8 cellular contexts compared by ENCODE assay signal in the genomic region with DNA sequence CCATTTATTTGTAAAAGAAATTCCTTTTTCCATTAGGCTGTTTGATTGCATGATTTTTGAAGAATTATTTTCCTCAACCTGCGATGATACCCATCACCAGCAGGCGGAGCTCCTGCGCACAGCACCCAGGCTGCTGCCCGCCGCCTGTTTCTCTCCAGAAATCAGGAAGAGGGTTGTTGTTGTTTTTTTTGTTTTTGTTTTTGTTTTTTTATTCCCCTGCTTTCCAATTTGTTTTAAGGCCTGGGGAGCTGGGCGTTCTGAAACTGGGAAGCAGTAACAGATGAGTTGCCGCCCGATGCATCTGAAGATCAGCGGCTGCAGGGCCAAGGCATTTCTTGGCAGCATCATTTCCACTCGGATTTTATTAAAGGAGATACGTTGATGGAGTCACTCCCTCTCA.
DNase-seq lines count a peak whose midpoint lies in the region; ATAC-seq and TF ChIP-seq lines count a peak whose summit lies in the region.

No MANE protein-coding gene starts in this region.

- H3K9me3 ChIP-seq in WERI-Rb-1 (ENCODE audit: severe bottlenecking) (no peaks in the 10 kb centered on the region), right lobe of liver (no peaks in the 10 kb centered on the region)

- WGBS in right lobe of liver (ENCODE audit: insufficient coverage, low coverage, low lambda C conversion rate, missing lambda C conversion rate): 20% methylated on average over 11 of the region's 11 CpGs

- H3K36me3 ChIP-seq in WERI-Rb-1 (no peaks in the 10 kb centered on the region), right lobe of liver (no peaks in the 10 kb centered on the region)

- no peak for TF ChIP-seq POLR2A in right lobe of liver (IDR thresholded peaks at IDR 0.05)

- no peaks in the 10 kb centered on the region for H3K27me3 ChIP-seq in WERI-Rb-1 (ENCODE audit: insufficient read depth, low read depth, severe bottlenecking)
- no peaks in the 10 kb centered on the region for H3K27me3 ChIP-seq in right lobe of liver

- ATAC-seq in right lobe of liver (peak; percentile 74 to 89 (median 84)), GM21447 (IDR thresholded peaks at IDR 0.05; ENCODE audit: unreplicated experiment) (no peak)

- no peak overlapping the region for H3K27ac ChIP-seq in WERI-Rb-1
- H3K27ac ChIP-seq in right lobe of liver: no peak overlapping the region

- no peaks in the 10 kb centered on the region for H3K9me3 Mint-ChIP-seq in IgD-negative memory B cell
- no peaks in the 10 kb centered on the region for H3K9me3 Mint-ChIP-seq in chondrocyte (ENCODE audit: low read depth)

- H3K4me3 ChIP-seq in WERI-Rb-1 (ENCODE audit: low read depth, low read length) (no peak overlapping the region), right lobe of liver (no peak overlapping the region)

- H3K36me3 Mint-ChIP-seq in IgD-negative memory B cell: peaks cover 2% of the 10 kb centered on the region
- H3K36me3 Mint-ChIP-seq in chondrocyte (ENCODE audit: low read depth): no peaks in the 10 kb centered on the region

- DNase-seq in NCI-H2107 treated with DMSO at 0.1 percent for 48 hours (lab: John Stamatoyannopoulos, UW; ENCODE audit: unreplicated experiment) (peak; percentile 20), NCI-H2107 (lab: John Stamatoyannopoulos, UW) (no peak), WERI-Rb-1 (no peak), chondrocyte (ENCODE audit: low spot score) (no peak), right lobe of liver (peak in 2 of 3 donors; percentile 62 to 63)
- DNase-seq in stimulated activated CD8-positive, alpha-beta memory T cell treated with anti-CD3 and anti-CD28 coated beads, Interleukin-7, amount 100 ng/mL, for 24 hours (ENCODE audit: low read depth): peak; percentile 17

- peaks cover 1% of the 10 kb centered on the region for H3K27me3 Mint-ChIP-seq in IgD-negative memory B cell
- peaks cover 2% of the 10 kb centered on the region for H3K27me3 Mint-ChIP-seq in chondrocyte (ENCODE audit: low read depth)

- TF ChIP-seq CTCF in WERI-Rb-1 (IDR thresholded peaks at IDR 0.05; ENCODE audit: low read depth, low read length) (peak; percentile 92), chondrocyte (IDR thresholded peaks at IDR 0.05) (peak; percentile 99), right lobe of liver (IDR thresholded peaks at IDR 0.05) (peak; percentile 88 to 97 (median 96))

- H3K4me1 Mint-ChIP-seq in IgD-negative memory B cell: peaks cover 13 to 18% (median 16%) of the 10 kb centered on the region in 3 donors
- H3K4me1 Mint-ChIP-seq in chondrocyte (ENCODE audit: low read depth): no peaks in the 10 kb centered on the region

- intact Hi-C loops in right lobe of liver (cut with DNase I): loop anchor here (5.0 kb wide), 2 partner anchors 202 to 212 kb away; no protein-coding TSS in a partner anchor

- no peaks in the 10 kb centered on the region for H3K4me1 ChIP-seq in right lobe of liver

- H3K27ac Mint-ChIP-seq in IgD-negative memory B cell: peak overlapping the region in 2 of 3 donors; percentile 14 to 68
- no peak overlapping the region for H3K27ac Mint-ChIP-seq in chondrocyte (ENCODE audit: unreplicated experiment)

- H3K4me3 Mint-ChIP-seq in IgD-negative memory B cell (peak overlapping the region in 1 of 4 donors; percentile 38), chondrocyte (ENCODE audit: unreplicated experiment) (no peak overlapping the region)

Comparison
In these comparisons a context has a peak if more than half of its experiments do, and no peak if none do; other contexts are left out.
1. DNase-seq: peak in NCI-H2107 treated with DMSO at 0.1 percent for 48 hours (single experiment), right lobe of liver (2 of 3) and stimulated activated CD8-positive, alpha-beta memory T cell treated with anti-CD3 and anti-CD28 coated beads, Interleukin-7, amount 100 ng/mL, for 24 hours (single experiment); none in NCI-H2107 (single experiment), WERI-Rb-1 (single experiment) and chondrocyte (single experiment).
2. Peak in every context shown above with its lines, with median percentiles within 50 percentile points of each other: CTCF ChIP-seq.